ENCODE assay signal across 16 cellular contexts in genomic region chr20:4966826-4967751, GRCh38. TPM values are rescaled to one million over a fixed set of nuclear protein-coding genes. Genes with fewer than 3 reads are reported as not detected.
DNase-seq lines count a peak whose midpoint lies in the region; ATAC-seq and TF ChIP-seq lines count a peak whose summit lies in the region.
"Had no signal": no experiment of that assay in that cellular context is flagged by ENCODE, and none has a peak within 500 bp of the region (broad histone marks: within the 10 kb centered on the region; RNA-seq: fewer than 3 reads in every experiment).

No MANE protein-coding gene starts in this region.

- peaks cover 5% of the 10 kb centered on the region for H3K4me1 Mint-ChIP-seq in activated CD8-positive, alpha-beta T cell treated with anti-CD3 and anti-CD28 coated beads for 36 hours (ENCODE audit: low read depth)
- peaks cover 10% of the 10 kb centered on the region for H3K4me1 Mint-ChIP-seq in activated CD8-positive, alpha-beta T cell treated with anti-CD3 and anti-CD28 coated beads, Interleukin-2, amount 10 ng/mL, durations not matched to agents 7 days and 5 days (ENCODE audit: low read depth)

- POLR2A ChIA-PET in activated CD8-positive, alpha-beta T cell treated with anti-CD3 and anti-CD28 coated beads for 36 hours (lab: Charles Lee), result no interaction called here
- POLR2A ChIA-PET in activated CD8-positive, alpha-beta T cell treated with anti-CD3 and anti-CD28 coated beads, Interleukin-2, amount 10 ng/mL, durations not matched to agents 7 days and 5 days (lab: Charles Lee), result interaction anchor here (1.2 kb wide), 1 partner anchor 12 kb away, joined by 3 read pairs; no protein-coding TSS in a partner anchor

- TF ChIP-seq POLR2A in body of pancreas (IDR thresholded peaks at IDR 0.05), result no peak

- H3K9me3 ChIP-seq in body of pancreas (no peaks in the 10 kb centered on the region), lower lobe of right lung (no peaks in the 10 kb centered on the region)

- DNase-seq in activated CD8-positive, alpha-beta T cell treated with anti-CD3 and anti-CD28 coated beads for 36 hours, result no peak
- no peak for DNase-seq in activated CD8-positive, alpha-beta T cell treated with anti-CD3 and anti-CD28 coated beads, Interleukin-2, amount 10 ng/mL, durations not matched to agents 7 days and 5 days
- no peak for DNase-seq in body of pancreas
- DNase-seq in lower lobe of right lung, result no peak
- DNase-seq in effector CD4-positive, alpha-beta T cell, result no peak
- no peak for DNase-seq in stimulated activated CD4-positive, alpha-beta T cell treated with anti-CD3 and anti-CD28 coated beads, Interleukin-1b, Interleukin-23, amount 100 ng/mL, for 48 hours
- DNase-seq in D341Med (ENCODE audit: low spot score), result no peak
- DNase-seq: ACHN; activated naive CD4-positive, alpha-beta T cell treated with anti-CD3 and anti-CD28 coated beads for 36 hours; KBM-7; NCI-H2029 treated with DMSO at 0.1 percent for 48 hours; NK-92 treated with Interleukin-12 subunit alpha and Interleukin-12 subunit beta, amount 100 ng/mL, for 24 hours; Right ventricle myocardium superior had no signal

- no peak for TF ChIP-seq CTCF in activated CD8-positive, alpha-beta T cell treated with anti-CD3 and anti-CD28 coated beads for 36 hours (IDR thresholded peaks at IDR 0.05)
- no peak for TF ChIP-seq CTCF in body of pancreas (IDR thresholded peaks at IDR 0.05)
- TF ChIP-seq CTCF in lower lobe of right lung (IDR thresholded peaks at IDR 0.05), result no peak

- WGBS in body of pancreas, 2 donors, result 30 to 31% methylated on average over 4 of the region's 4 CpGs

- peaks cover 18% of the 10 kb centered on the region for H3K4me1 ChIP-seq in body of pancreas
- peaks cover 17% of the 10 kb centered on the region for H3K4me1 ChIP-seq in lower lobe of right lung

- H3K27ac ChIP-seq in body of pancreas (peak overlapping the region; percentile 17 to 53 (median 22)), lower lobe of right lung (peak overlapping the region; percentile 39)
- H3K27ac ChIP-seq: epithelial cell of prostate had no signal

- intact Hi-C loops in activated CD8-positive, alpha-beta T cell treated with anti-CD3 and anti-CD28 coated beads for 36 hours (cut with micrococcal nuclease), result loop anchor here (10.0 kb wide), 1 partner anchor 138 kb away; no protein-coding TSS in a partner anchor
- intact Hi-C loops in body of pancreas (cut with DNase I), result no loop called here
- intact Hi-C loops in lower lobe of right lung (cut with DNase I), result no loop called here

- no peak overlapping the region for H3K4me3 ChIP-seq in body of pancreas
- H3K4me3 ChIP-seq in lower lobe of right lung, result no peak overlapping the region

- H3K36me3 ChIP-seq in body of pancreas (replicated peaks in 1 of 2; ENCODE audit: insufficient read depth in 1 of 2, low read depth in 2 of 2) (no peaks in the 10 kb centered on the region), lower lobe of right lung (peaks cover 23% of the 10 kb centered on the region)

- H3K27me3 Mint-ChIP-seq in activated CD8-positive, alpha-beta T cell treated with anti-CD3 and anti-CD28 coated beads for 36 hours, result no peaks in the 10 kb centered on the region
- no peaks in the 10 kb centered on the region for H3K27me3 Mint-ChIP-seq in activated CD8-positive, alpha-beta T cell treated with anti-CD3 and anti-CD28 coated beads, Interleukin-2, amount 10 ng/mL, durations not matched to agents 7 days and 5 days (ENCODE audit: low read depth)
- H3K27me3 Mint-ChIP-seq: stimulated activated naive CD8-positive, alpha-beta T cell treated with anti-CD3 and anti-CD28 coated beads, Interleukin-15, Interleukin-2, amounts not matched to agents 100 ng/mL and 50 ng/mL, for 24 hours had no signal

- H3K36me3 Mint-ChIP-seq in activated CD8-positive, alpha-beta T cell treated with anti-CD3 and anti-CD28 coated beads for 36 hours (ENCODE audit: low read depth), result peaks cover 17% of the 10 kb centered on the region
- peaks cover 36% of the 10 kb centered on the region for H3K36me3 Mint-ChIP-seq in activated CD8-positive, alpha-beta T cell treated with anti-CD3 and anti-CD28 coated beads, Interleukin-2, amount 10 ng/mL, durations not matched to agents 7 days and 5 days (ENCODE audit: low read depth)

- H3K27me3 ChIP-seq in body of pancreas, result no peaks in the 10 kb centered on the region
- no peaks in the 10 kb centered on the region for H3K27me3 ChIP-seq in lower lobe of right lung (ENCODE audit: low read depth)

- H3K27ac Mint-ChIP-seq in activated CD8-positive, alpha-beta T cell treated with anti-CD3 and anti-CD28 coated beads for 36 hours, result peak overlapping the region; percentile 26
- H3K27ac Mint-ChIP-seq in activated CD8-positive, alpha-beta T cell treated with anti-CD3 and anti-CD28 coated beads, Interleukin-2, amount 10 ng/mL, durations not matched to agents 7 days and 5 days, result no peak overlapping the region
- H3K27ac Mint-ChIP-seq: activated naive CD4-positive, alpha-beta T cell treated with anti-CD3 and anti-CD28 coated beads for 36 hours; stimulated activated naive CD8-positive, alpha-beta T cell treated with anti-CD3 and anti-CD28 coated beads, Interleukin-15, Interleukin-2, amounts not matched to agents 100 ng/mL and 50 ng/mL, for 24 hours had no signal

- no peaks in the 10 kb centered on the region for H3K9me3 Mint-ChIP-seq in activated CD8-positive, alpha-beta T cell treated with anti-CD3 and anti-CD28 coated beads for 36 hours
- H3K9me3 Mint-ChIP-seq in activated CD8-positive, alpha-beta T cell treated with anti-CD3 and anti-CD28 coated beads, Interleukin-2, amount 10 ng/mL, durations not matched to agents 7 days and 5 days (ENCODE audit: insufficient read depth), result no peaks in the 10 kb centered on the region
- H3K9me3 Mint-ChIP-seq: activated naive CD4-positive, alpha-beta T cell treated with anti-CD3 and anti-CD28 coated beads for 36 hours; stimulated activated naive CD8-positive, alpha-beta T cell treated with anti-CD3 and anti-CD28 coated beads, Interleukin-15, Interleukin-2, amounts not matched to agents 100 ng/mL and 50 ng/mL, for 24 hours had no signal

- no peak for ATAC-seq in activated CD8-positive, alpha-beta T cell treated with anti-CD3 and anti-CD28 coated beads for 36 hours
- ATAC-seq in activated CD8-positive, alpha-beta T cell treated with anti-CD3 and anti-CD28 coated beads, Interleukin-2, amount 10 ng/mL, durations not matched to agents 7 days and 5 days, result no peak
- ATAC-seq in body of pancreas (peak; percentile 81), lower lobe of right lung (peak in 1 of 2 donors; percentile 84), GM21447 (IDR thresholded peaks at IDR 0.05; ENCODE audit: unreplicated experiment) (no peak)

- H3K4me3 Mint-ChIP-seq in activated CD8-positive, alpha-beta T cell treated with anti-CD3 and anti-CD28 coated beads for 36 hours, result no peak overlapping the region
- no peak overlapping the region for H3K4me3 Mint-ChIP-seq in activated CD8-positive, alpha-beta T cell treated with anti-CD3 and anti-CD28 coated beads, Interleukin-2, amount 10 ng/mL, durations not matched to agents 7 days and 5 days
- H3K4me3 Mint-ChIP-seq: activated naive CD4-positive, alpha-beta T cell treated with anti-CD3 and anti-CD28 coated beads for 36 hours; stimulated activated naive CD8-positive, alpha-beta T cell treated with anti-CD3 and anti-CD28 coated beads, Interleukin-15, Interleukin-2, amounts not matched to agents 100 ng/mL and 50 ng/mL, for 24 hours had no signal

- CTCF ChIA-PET in activated CD8-positive, alpha-beta T cell treated with anti-CD3 and anti-CD28 coated beads for 36 hours (lab: Charles Lee), result interaction anchor here (0.7 to 2.4 kb wide), 3 partner anchors 11 to 134 kb away, joined by 3 to 15 read pairs (median 4); no protein-coding TSS in a partner anchor
- CTCF ChIA-PET in activated CD8-positive, alpha-beta T cell treated with anti-CD3 and anti-CD28 coated beads, Interleukin-2, amount 10 ng/mL, durations not matched to agents 7 days and 5 days (lab: Charles Lee), result interaction anchor here (0.8 to 3.1 kb wide), 4 partner anchors 11 to 227 kb away, joined by 3 to 18 read pairs (median 5); no protein-coding TSS in a partner anchor

RNA-seq across cellular contexts. Expression of gene SLC23A2, which starts 34.2 kb away (rescaled TPM):
- 10 to 100 TPM; 16.0 to 16.2 TPM for total RNA-seq in activated CD8-positive, alpha-beta T cell treated with anti-CD3 and anti-CD28 coated beads for 36 hours
- 10 to 100 TPM; 14.7 to 16.7 TPM for total RNA-seq in activated CD8-positive, alpha-beta T cell treated with anti-CD3 and anti-CD28 coated beads, Interleukin-2, amount 10 ng/mL, durations not matched to agents 7 days and 5 days
- total RNA-seq in body of pancreas, result 10 to 100 TPM; 12.2 TPM
- 19.2 TPM for total RNA-seq in lower lobe of right lung
